Comparison of ENCODE assay signal across 8 cellular contexts in the genomic region with DNA sequence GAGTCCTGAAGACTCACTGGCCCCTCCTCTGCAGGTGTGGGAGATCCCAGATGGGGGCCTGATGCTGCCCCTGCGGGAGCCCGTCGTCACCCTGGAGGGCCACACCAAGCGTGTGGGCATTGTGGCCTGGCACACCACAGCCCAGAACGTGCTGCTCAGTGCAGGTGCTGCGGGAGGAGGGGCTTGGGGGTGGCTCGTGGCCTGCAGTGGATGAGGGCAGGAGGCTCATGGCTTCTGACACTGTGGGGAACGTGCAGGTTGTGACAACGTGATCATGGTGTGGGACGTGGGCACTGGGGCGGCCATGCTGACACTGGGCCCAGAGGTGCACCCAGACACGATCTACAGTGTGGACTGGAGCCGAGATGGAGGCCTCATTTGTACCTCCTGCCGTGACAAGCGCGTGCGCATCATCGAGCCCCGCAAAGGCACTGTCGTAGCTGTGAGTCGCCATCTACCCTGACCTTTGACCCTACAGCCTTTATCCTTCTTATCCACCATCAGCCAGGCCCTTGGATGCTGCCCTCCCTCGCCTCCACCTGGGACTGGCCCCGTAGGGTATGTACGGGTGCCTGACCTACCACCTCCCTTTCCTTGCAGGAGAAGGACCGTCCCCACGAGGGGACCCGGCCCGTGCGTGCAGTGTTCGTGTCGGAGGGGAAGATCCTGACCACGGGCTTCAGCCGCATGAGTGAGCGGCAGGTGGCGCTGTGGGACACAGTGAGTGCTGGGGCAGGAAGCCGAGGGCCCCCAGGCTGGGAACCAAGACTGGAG. TPM values are rescaled to one million over a fixed set of nuclear protein-coding genes. Genes with fewer than 3 reads are reported as not detected.
DNase-seq lines count a peak whose midpoint lies in the region; ATAC-seq and TF ChIP-seq lines count a peak whose summit lies in the region.

No MANE protein-coding gene starts in this region.

- POLR2A ChIA-PET in CD8-positive, alpha-beta memory T cell (lab: Charles Lee): interaction anchor here (0.6 to 6.2 kb wide), 7 partner anchors 10 to 121 kb away, joined by 5 to 86 read pairs (median 11); a partner anchor contains a TSS

- peak overlapping the region; percentile 99 for H3K4me3 ChIP-seq in CD8-positive, alpha-beta memory T cell (ENCODE audit: low read length)
- peak overlapping the region; percentile 96 for H3K4me3 ChIP-seq in Loucy (ENCODE audit: low read length, poor library complexity, severe bottlenecking)
- no peak overlapping the region for H3K4me3 ChIP-seq in epithelial cell of esophagus (ENCODE audit: low read length)

- peaks cover 0 to 14% of the 10 kb centered on the region in 2 donors for H3K27me3 Mint-ChIP-seq in CD8-positive, alpha-beta memory T cell
- H3K27me3 Mint-ChIP-seq in natural killer cell treated with Interleukin-12 subunit alpha and Interleukin-12 subunit beta and Interleukin-15 and Interleukin-18, amount 100 ng/mL, for 72 hours: no peaks in the 10 kb centered on the region
- H3K27me3 Mint-ChIP-seq in stimulated activated naive CD8-positive, alpha-beta T cell treated with anti-CD3 and anti-CD28 coated beads, Interleukin-15, amount 100 ng/mL, for 72 hours: no peaks in the 10 kb centered on the region

- peaks cover 24 to 35% (median 30%) of the 10 kb centered on the region in 3 donors for H3K4me1 Mint-ChIP-seq in CD8-positive, alpha-beta memory T cell
- peaks cover 17 to 28% of the 10 kb centered on the region in 2 donors for H3K4me1 Mint-ChIP-seq in natural killer cell treated with Interleukin-12 subunit alpha and Interleukin-12 subunit beta and Interleukin-15 and Interleukin-18, amount 100 ng/mL, for 72 hours (ENCODE audit: low read depth in 2 of 2)
- H3K4me1 Mint-ChIP-seq in stimulated activated naive CD8-positive, alpha-beta T cell treated with anti-CD3 and anti-CD28 coated beads, Interleukin-15, amount 100 ng/mL, for 72 hours: peaks cover 41% of the 10 kb centered on the region

- ATAC-seq in natural killer cell treated with Interleukin-12 subunit alpha and Interleukin-12 subunit beta and Interleukin-15 and Interleukin-18, amount 100 ng/mL, for 72 hours: peak; percentile 26 to 29
- peak; percentile 16 for ATAC-seq in stimulated activated naive CD8-positive, alpha-beta T cell treated with anti-CD3 and anti-CD28 coated beads, Interleukin-15, amount 100 ng/mL, for 72 hours
- ATAC-seq in HG02571 (IDR thresholded peaks at IDR 0.05; ENCODE audit: unreplicated experiment): no peak
- ATAC-seq in HG03139 (IDR thresholded peaks at IDR 0.05; ENCODE audit: unreplicated experiment): no peak

- H3K9ac ChIP-seq in Loucy (ENCODE audit: low read depth, low read length, poor library complexity, severe bottlenecking): peak overlapping the region; percentile 100

- H3K27ac Mint-ChIP-seq in CD8-positive, alpha-beta memory T cell: peak overlapping the region; percentile 93 to 100 (median 96)
- H3K27ac Mint-ChIP-seq in natural killer cell treated with Interleukin-12 subunit alpha and Interleukin-12 subunit beta and Interleukin-15 and Interleukin-18, amount 100 ng/mL, for 72 hours: peak overlapping the region; percentile 95 to 98
- H3K27ac Mint-ChIP-seq in stimulated activated naive CD8-positive, alpha-beta T cell treated with anti-CD3 and anti-CD28 coated beads, Interleukin-15, amount 100 ng/mL, for 72 hours: peak overlapping the region; percentile 98 to 99

- peaks cover 0 to 2% (median 0%) of the 10 kb centered on the region in 5 donors for H3K9me3 Mint-ChIP-seq in CD8-positive, alpha-beta memory T cell
- H3K9me3 Mint-ChIP-seq in natural killer cell treated with Interleukin-12 subunit alpha and Interleukin-12 subunit beta and Interleukin-15 and Interleukin-18, amount 100 ng/mL, for 72 hours: no peaks in the 10 kb centered on the region
- no peaks in the 10 kb centered on the region for H3K9me3 Mint-ChIP-seq in stimulated activated naive CD8-positive, alpha-beta T cell treated with anti-CD3 and anti-CD28 coated beads, Interleukin-15, amount 100 ng/mL, for 72 hours

- peak; percentile 85 for TF ChIP-seq CTCF in Loucy (conservative IDR thresholded peaks at IDR 0.05; ENCODE audit: low read length)
- peak; percentile 76 for TF ChIP-seq CTCF in epithelial cell of esophagus (IDR thresholded peaks at IDR 0.05; ENCODE audit: insufficient read depth, low read depth, low read length, missing control alignments)

- H3K4me2 ChIP-seq in Loucy (ENCODE audit: low read depth, low read length, poor library complexity, severe bottlenecking): peak overlapping the region; percentile 100

- H3K9me2 ChIP-seq in Loucy (replicated peaks; ENCODE audit: low read depth, low read length): no peaks in the 10 kb centered on the region

- peak overlapping the region; percentile 94 to 100 (median 98) for H3K4me3 Mint-ChIP-seq in CD8-positive, alpha-beta memory T cell
- H3K4me3 Mint-ChIP-seq in natural killer cell treated with Interleukin-12 subunit alpha and Interleukin-12 subunit beta and Interleukin-15 and Interleukin-18, amount 100 ng/mL, for 72 hours: peak overlapping the region; percentile 98
- peak overlapping the region; percentile 93 to 97 for H3K4me3 Mint-ChIP-seq in stimulated activated naive CD8-positive, alpha-beta T cell treated with anti-CD3 and anti-CD28 coated beads, Interleukin-15, amount 100 ng/mL, for 72 hours

- H3F3A ChIP-seq in Loucy (ENCODE audit: low read depth): peaks cover 7% of the 10 kb centered on the region; the same call in 1 of the 2 replicates

- H3K4me1 ChIP-seq in CD8-positive, alpha-beta memory T cell (ENCODE audit: insufficient read depth, low read length): peaks cover 31% of the 10 kb centered on the region
- H3K4me1 ChIP-seq in Loucy (ENCODE audit: insufficient read depth, low read length, poor library complexity, severe bottlenecking): peaks cover 33% of the 10 kb centered on the region

- H3K79me2 ChIP-seq in Loucy (ENCODE audit: insufficient read depth, low read length): peaks cover 53% of the 10 kb centered on the region

- peaks cover 12 to 43% (median 18%) of the 10 kb centered on the region in 3 donors for H3K36me3 Mint-ChIP-seq in CD8-positive, alpha-beta memory T cell
- peaks cover 11% of the 10 kb centered on the region for H3K36me3 Mint-ChIP-seq in natural killer cell treated with Interleukin-12 subunit alpha and Interleukin-12 subunit beta and Interleukin-15 and Interleukin-18, amount 100 ng/mL, for 72 hours

- no peaks in the 10 kb centered on the region for H3K9me3 ChIP-seq in CD8-positive, alpha-beta memory T cell (ENCODE audit: low read length)
- H3K9me3 ChIP-seq in Loucy (ENCODE audit: insufficient read depth, low read depth, low read length): no peaks in the 10 kb centered on the region

- H3K36me3 ChIP-seq in CD8-positive, alpha-beta memory T cell (ENCODE audit: insufficient read depth, low read length): peaks cover 35% of the 10 kb centered on the region
- peaks cover 14% of the 10 kb centered on the region; the same call in 1 of the 2 replicates for H3K36me3 ChIP-seq in Loucy (ENCODE audit: insufficient read depth, low read length)

- no peak overlapping the region for H2AFZ ChIP-seq in Loucy (ENCODE audit: low read length)

- no peaks in the 10 kb centered on the region for H3K27me3 ChIP-seq in CD8-positive, alpha-beta memory T cell (ENCODE audit: insufficient read depth, low read length, poor library complexity, severe bottlenecking)
- no peaks in the 10 kb centered on the region for H3K27me3 ChIP-seq in Loucy (ENCODE audit: insufficient read depth, low read length, poor library complexity, severe bottlenecking)

- peak overlapping the region; percentile 71 for H3K27ac ChIP-seq in CD8-positive, alpha-beta memory T cell (ENCODE audit: low read depth, low read length)

- peaks cover 22% of the 10 kb centered on the region for H4K20me1 ChIP-seq in Loucy (ENCODE audit: insufficient read depth, low read length, poor library complexity, severe bottlenecking)

- CTCF ChIA-PET in CD8-positive, alpha-beta memory T cell (lab: Charles Lee): interaction anchor here (1.4 to 3.5 kb wide), 9 partner anchors 44 to 231 kb away, joined by 3 to 34 read pairs (median 6); a partner anchor contains a TSS

- DNase-seq in CD8-positive, alpha-beta memory T cell: peak; percentile 83 to 91 (median 87)
- DNase-seq in activated CD8-positive, alpha-beta memory T cell treated with anti-CD3 and anti-CD28 coated beads, Interleukin-2, amount 50 U/mL, for 48 hours: peak; percentile 98
- DNase-seq in epithelial cell of esophagus (ENCODE audit: low read depth): peak; percentile 60
- peak; percentile 86 for DNase-seq in natural killer cell treated with Interleukin-12 subunit alpha and Interleukin-12 subunit beta and Interleukin-15 and Interleukin-18, amount 100 ng/mL, for 72 hours (ENCODE audit: low spot score)
- DNase-seq in stimulated activated naive CD8-positive, alpha-beta T cell treated with anti-CD3 and anti-CD28 coated beads, Interleukin-15, amount 100 ng/mL, for 72 hours: peak; percentile 89 to 90

RNA-seq across cellular contexts. Expression of a gene that starts 3.6 kb away (rescaled TPM):
- 100 to 1,000 TPM; 889 to 952 TPM for total RNA-seq in CD8-positive, alpha-beta memory T cell
- 1,446 TPM for polyA plus RNA-seq in CD8-positive, alpha-beta memory T cell
- total RNA-seq in natural killer cell treated with Interleukin-12 subunit alpha and Interleukin-12 subunit beta and Interleukin-15 and Interleukin-18, amount 100 ng/mL, for 72 hours: 1,000 to 10,000 TPM in 1 of 2 donors, 100 to 1,000 TPM in 1; 987 to 1,615 TPM

RNA-seq across cellular contexts. Expression of a gene that starts 6.5 kb away (rescaled TPM):
- total RNA-seq in CD8-positive, alpha-beta memory T cell: 100 to 1,000 TPM; 268 to 271 TPM
- polyA plus RNA-seq in CD8-positive, alpha-beta memory T cell: 208 TPM
- total RNA-seq in natural killer cell treated with Interleukin-12 subunit alpha and Interleukin-12 subunit beta and Interleukin-15 and Interleukin-18, amount 100 ng/mL, for 72 hours: 100 to 1,000 TPM; 206 to 410 TPM

RNA-seq across cellular contexts. Expression of a gene that starts 6.7 kb away (rescaled TPM):
- total RNA-seq in CD8-positive, alpha-beta memory T cell: 10 to 100 TPM; 63.6 to 70.9 TPM
- 68.8 TPM for polyA plus RNA-seq in CD8-positive, alpha-beta memory T cell
- total RNA-seq in natural killer cell treated with Interleukin-12 subunit alpha and Interleukin-12 subunit beta and Interleukin-15 and Interleukin-18, amount 100 ng/mL, for 72 hours: 100 to 1,000 TPM in 1 of 2 donors, 10 to 100 TPM in 1; 48.6 to 169 TPM

RNA-seq across cellular contexts. Expression of a gene that starts 12.1 kb away (rescaled TPM):
- total RNA-seq in CD8-positive, alpha-beta memory T cell: 10 to 100 TPM; 12.7 to 17.6 TPM
- 1.4 TPM for polyA plus RNA-seq in CD8-positive, alpha-beta memory T cell
- total RNA-seq in natural killer cell treated with Interleukin-12 subunit alpha and Interleukin-12 subunit beta and Interleukin-15 and Interleukin-18, amount 100 ng/mL, for 72 hours: 10 to 100 TPM; 19.1 to 46.7 TPM

Comparison
In these comparisons a context has a peak if more than half of its experiments do, and no peak if none do; other contexts are left out.
1. ATAC-seq: peak in natural killer cell treated with Interleukin-12 subunit alpha and Interleukin-12 subunit beta and Interleukin-15 and Interleukin-18, amount 100 ng/mL, for 72 hours (2 of 2) and stimulated activated naive CD8-positive, alpha-beta T cell treated with anti-CD3 and anti-CD28 coated beads, Interleukin-15, amount 100 ng/mL, for 72 hours (single experiment); none in HG02571 (single experiment) and HG03139 (single experiment).
2. Peak in every context shown above with its lines, with median percentiles within 50 percentile points of each other: DNase-seq, H3K27ac Mint-ChIP-seq and H3K4me3 Mint-ChIP-seq.